In genomic region chr11:128492903-128493569, GRCh38 we compare ENCODE assay signal across 11 cellular contexts.
DNase-seq lines count a peak whose midpoint lies in the region; ATAC-seq and TF ChIP-seq lines count a peak whose summit lies in the region.
"Had no signal": no experiment of that assay in that cellular context is flagged by ENCODE, and none has a peak within 500 bp of the region (broad histone marks: within the 10 kb centered on the region; RNA-seq: fewer than 3 reads in every experiment).

No MANE protein-coding gene starts in this region.

- no peak overlapping the region for H3K27ac Mint-ChIP-seq in CD14-positive monocyte
- H3K27ac Mint-ChIP-seq in Caco-2 (ENCODE audit: unreplicated experiment) = no peak overlapping the region

- no peaks in the 10 kb centered on the region for H3K27me3 ChIP-seq in DND-41 (ENCODE audit: insufficient read depth, low read length, poor library complexity)
- no peaks in the 10 kb centered on the region for H3K27me3 ChIP-seq in PC-3 (ENCODE audit: low read length)
- no peaks in the 10 kb centered on the region for H3K27me3 ChIP-seq in gastrocnemius medialis
- no peaks in the 10 kb centered on the region for H3K27me3 ChIP-seq in Caco-2 (replicated peaks; ENCODE audit: control insufficient read depth, insufficient read depth, low read length)
- H3K27me3 ChIP-seq: testis had no signal

- CTCF ChIA-PET in PC-3 (lab: Charles Lee) (interaction anchor here (1.1 kb wide), 1 partner anchor 137 kb away, joined by 3 read pairs; no protein-coding TSS in a partner anchor), Caco-2 (lab: Charles Lee) (no interaction called here)

- ATAC-seq in DND-41 (ENCODE audit: insufficient read depth, low read depth) (peak; percentile 73), PC-3 (no peak), gastrocnemius medialis (no peak), HG02678 (IDR thresholded peaks at IDR 0.05; ENCODE audit: unreplicated experiment) (no peak)

- H3K36me3 ChIP-seq in DND-41 (ENCODE audit: insufficient read depth, low read length) (peaks cover 69% of the 10 kb centered on the region), PC-3 (ENCODE audit: low read depth, low read length) (peaks cover 30% of the 10 kb centered on the region), gastrocnemius medialis (peaks cover 0 to 12% of the 10 kb centered on the region in 2 donors), Caco-2 (ENCODE audit: control insufficient read depth, insufficient read depth, low read length) (no peaks in the 10 kb centered on the region)

- TF ChIP-seq POLR2A in gastrocnemius medialis (IDR thresholded peaks at IDR 0.05) = no peak

- no peaks in the 10 kb centered on the region for H3K9me2 ChIP-seq in PC-3 (replicated peaks; ENCODE audit: low read length)

- H3K27ac ChIP-seq in DND-41 (ENCODE audit: low read length) (peak overlapping the region; percentile 47), PC-3 (ENCODE audit: low read length) (peak overlapping the region; percentile 16), coronary artery (peak overlapping the region; percentile 29 to 62), gastrocnemius medialis (peak overlapping the region; percentile 55 to 84 (median 72))

- H3F3A ChIP-seq in PC-3 (ENCODE audit: low read length, unreplicated experiment) = peaks cover 28% of the 10 kb centered on the region

- H3K79me2 ChIP-seq in DND-41 (ENCODE audit: insufficient read depth, low read length) (peaks cover 92% of the 10 kb centered on the region), PC-3 (ENCODE audit: low read length) (peaks cover 77% of the 10 kb centered on the region)

- H4K20me1 ChIP-seq in DND-41 (ENCODE audit: insufficient read depth, low read length) (peaks cover 65% of the 10 kb centered on the region), PC-3 (ENCODE audit: low read length) (no peaks in the 10 kb centered on the region)

- intact Hi-C loops in PC-3 (cut with micrococcal nuclease) = loop anchor here (10.0 kb wide), 1 partner anchor 158 kb away; no protein-coding TSS in a partner anchor
- intact Hi-C loops in gastrocnemius medialis (cut with DNase I; ENCODE audit: low total_unique reads) = no loop called here
- intact Hi-C loops in CD14-positive monocyte (cut with micrococcal nuclease) = no loop called here
- intact Hi-C loops in Caco-2 (cut with micrococcal nuclease; ENCODE audit: unreplicated experiment) = no loop called here

- H2AFZ ChIP-seq in DND-41 (ENCODE audit: low read depth, low read length) (no peak overlapping the region), PC-3 (ENCODE audit: low read length) (no peak overlapping the region)

- DNase-seq in DND-41 = peak; percentile 39
- no peak for DNase-seq in PC-3
- DNase-seq in coronary artery (ENCODE audit: low spot score) = no peak
- no peak for DNase-seq in gastrocnemius medialis
- no peak for DNase-seq in LoVo (ENCODE audit: low spot score)
- no peak for DNase-seq in CD14-positive monocyte (ENCODE audit: low spot score)
- no peak for DNase-seq in Caco-2
- DNase-seq: NCI-H1694, retina, testis had no signal

- H3K9me3 Mint-ChIP-seq in CD14-positive monocyte (peaks cover 0 to 2% (median 0%) of the 10 kb centered on the region in 7 donors), Caco-2 (ENCODE audit: unreplicated experiment) (no peaks in the 10 kb centered on the region)

- H3K4me3 Mint-ChIP-seq in CD14-positive monocyte = no peak overlapping the region
- H3K4me3 Mint-ChIP-seq in Caco-2 (ENCODE audit: unreplicated experiment) = no peak overlapping the region

- no TSS peak for BruUV-seq in PC-3 (replicated peaks; lab: Mats Ljungman, UMichigan)
- BruUV-seq in Caco-2 (replicated peaks; lab: Mats Ljungman, UMichigan) = no TSS peak

- peaks cover 45% of the 10 kb centered on the region for H3K4me1 ChIP-seq in DND-41 (ENCODE audit: insufficient read depth, low read length)
- peaks cover 69% of the 10 kb centered on the region for H3K4me1 ChIP-seq in PC-3 (ENCODE audit: insufficient read depth, low read length)
- peaks cover 71 to 77% of the 10 kb centered on the region in 2 donors for H3K4me1 ChIP-seq in gastrocnemius medialis
- H3K4me1 ChIP-seq in Caco-2 = 0 out of 2 replicates have a peak, but pooled peaks cover 6% of the 10 kb centered on the region

- H3K4me1 Mint-ChIP-seq in CD14-positive monocyte = peaks cover 52% of the 10 kb centered on the region
- H3K4me1 Mint-ChIP-seq in Caco-2 (ENCODE audit: low read depth, unreplicated experiment) = peaks cover 9% of the 10 kb centered on the region

- POLR2A ChIA-PET in PC-3 (lab: Charles Lee; ENCODE audit: unreplicated experiment) = no interaction called here
- POLR2A ChIA-PET in Caco-2 (lab: Charles Lee) = no interaction called here

- H3K4me3 ChIP-seq in DND-41 (ENCODE audit: low read depth in 1 of 2, low read length in 2 of 2) (no peak overlapping the region), PC-3 (ENCODE audit: low read length) (no peak overlapping the region), coronary artery (no peak overlapping the region), gastrocnemius medialis (no peak overlapping the region), Caco-2 (ENCODE audit: low read depth, low read length) (no peak overlapping the region)
- H3K4me3 ChIP-seq: testis had no signal

- in situ Hi-C loops in gastrocnemius medialis (cut with MboI; ENCODE audit: low sequenced_read_pairs in 4 of 4) = loop anchor here in 1 of 4 donors (25.0 kb wide), 1 partner anchor 144 kb away; no protein-coding TSS in a partner anchor

- H3K36me3 Mint-ChIP-seq in CD14-positive monocyte (peaks cover 5 to 14% of the 10 kb centered on the region in 2 donors), Caco-2 (ENCODE audit: insufficient read depth, unreplicated experiment) (no peaks in the 10 kb centered on the region)

- H3K9ac ChIP-seq in DND-41 (ENCODE audit: low read depth, low read length) = no peak overlapping the region
- H3K9ac ChIP-seq in PC-3 (ENCODE audit: low read length) = no peak overlapping the region

- H3K4me2 ChIP-seq in DND-41 (ENCODE audit: insufficient read depth, low read length) = no peak overlapping the region
- H3K4me2 ChIP-seq in PC-3 (ENCODE audit: low read length) = peak overlapping the region; percentile 38

- H3K9me3 ChIP-seq in DND-41 (ENCODE audit: insufficient read depth, low read length, severe bottlenecking) (no peaks in the 10 kb centered on the region), PC-3 (ENCODE audit: low read length) (no peaks in the 10 kb centered on the region), gastrocnemius medialis (no peaks in the 10 kb centered on the region), Caco-2 (no peaks in the 10 kb centered on the region)
- H3K9me3 ChIP-seq: testis had no signal

- TF ChIP-seq CTCF in DND-41 (IDR thresholded peaks at IDR 0.05; ENCODE audit: borderline replicate concordance, extremely low read depth, low read length, poor library complexity, severe bottlenecking) (no peak), PC-3 (conservative IDR thresholded peaks at IDR 0.05; ENCODE audit: low read depth, low read length) (no peak), coronary artery (IDR thresholded peaks at IDR 0.05) (no peak), gastrocnemius medialis (IDR thresholded peaks at IDR 0.05 in 4 of 5, conservative IDR thresholded peaks at IDR 0.05 in 1 of 5) (no peak), CD14-positive monocyte (IDR thresholded peaks at IDR 0.05) (no peak), Caco-2 (IDR thresholded peaks at IDR 0.05; ENCODE audit: insufficient read depth in 1 of 2, low read depth in 1 of 2, low read length in 1 of 2, severe bottlenecking in 1 of 2, unreplicated experiment in 1 of 2) (no peak)

- peaks cover 0 to 2% (median 0%) of the 10 kb centered on the region in 3 donors for H3K27me3 Mint-ChIP-seq in CD14-positive monocyte (ENCODE audit: low read depth in 3 of 3)
- no peaks in the 10 kb centered on the region for H3K27me3 Mint-ChIP-seq in Caco-2 (ENCODE audit: insufficient read depth, unreplicated experiment)

Comparison
In these comparisons a context has a peak if more than half of its experiments do, and no peak if none do; other contexts are left out.
1. H3K27ac ChIP-seq: peak in every context shown above with its lines; median percentile 72 in gastrocnemius medialis; 47 in DND-41; 46 in coronary artery; 16 in PC-3.